In the genomic region with DNA sequence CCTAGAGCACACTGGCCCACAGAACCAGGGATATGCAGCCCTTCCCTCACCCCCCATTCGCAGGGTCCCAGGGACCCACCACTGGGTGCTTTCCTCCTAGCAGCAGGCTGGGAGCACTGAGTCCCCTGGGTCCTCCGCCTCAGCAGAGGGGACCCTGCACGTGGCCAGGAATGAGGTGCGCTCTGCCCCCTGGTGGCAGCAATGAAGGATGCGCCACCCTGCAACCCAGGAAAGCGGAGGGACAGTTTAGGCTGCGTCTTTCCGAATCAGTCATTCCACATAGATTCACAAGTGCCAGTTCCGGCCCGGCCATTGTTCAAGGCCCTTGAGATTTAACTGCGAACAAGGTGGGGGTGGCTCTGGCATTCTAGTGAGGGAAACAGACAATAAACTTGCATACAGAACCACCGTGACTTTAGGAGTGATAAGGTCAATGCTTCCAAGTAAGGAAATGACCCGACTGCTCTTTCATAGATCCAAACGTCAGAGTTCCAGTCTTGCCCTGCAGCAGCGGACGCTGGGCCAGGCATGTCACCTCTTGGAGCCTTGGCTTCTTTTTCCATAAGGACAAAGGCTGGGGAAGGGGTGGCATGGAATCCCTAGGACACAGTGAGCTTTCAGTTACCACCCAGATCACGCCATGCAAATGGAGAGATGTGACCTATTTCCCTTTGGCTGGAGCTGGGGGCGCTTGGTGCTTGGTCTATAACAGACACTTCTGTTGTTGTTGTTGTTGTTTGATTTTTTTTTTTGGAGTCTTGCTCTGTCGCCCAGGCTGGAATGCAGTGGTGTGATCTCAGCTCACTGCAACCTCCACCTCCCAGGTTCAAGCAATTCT, we compare ENCODE assay signal across 8 cellular contexts. TPM values are rescaled to one million over a fixed set of nuclear protein-coding genes. Genes with fewer than 3 reads are reported as not detected.
DNase-seq lines count a peak whose midpoint lies in the region; ATAC-seq and TF ChIP-seq lines count a peak whose summit lies in the region.

No MANE protein-coding gene starts in this region.

- H3K36me3 Mint-ChIP-seq in natural killer cell: no peaks in the 10 kb centered on the region
- no peaks in the 10 kb centered on the region for H3K36me3 Mint-ChIP-seq in stimulated activated naive B cell treated with anti-CD40 and anti-IgM and Interleukin-4, amounts not matched to agents 10 μg/mL and 1 μg/mL and 100 μg/mL, for 72 hours

- H3K4me3 Mint-ChIP-seq in natural killer cell: peak overlapping the region; percentile 74
- peak overlapping the region in 1 of 2 donors; percentile 46 for H3K4me3 Mint-ChIP-seq in stimulated activated naive B cell treated with anti-CD40 and anti-IgM and Interleukin-4, amounts not matched to agents 10 μg/mL and 1 μg/mL and 100 μg/mL, for 72 hours

- H3K27ac Mint-ChIP-seq in natural killer cell: peak overlapping the region; percentile 19 to 74
- H3K27ac Mint-ChIP-seq in stimulated activated naive B cell treated with anti-CD40 and anti-IgM and Interleukin-4, amounts not matched to agents 10 μg/mL and 1 μg/mL and 100 μg/mL, for 72 hours: peak overlapping the region; percentile 60

- H3K4me3 ChIP-seq in HUES64 (ENCODE audit: low read length): peak overlapping the region; percentile 34; the same call in 1 of the 2 replicates
- H3K4me3 ChIP-seq in esophagus squamous epithelium: peak overlapping the region in 1 of 4 donors; percentile 43

- H3K27me3 Mint-ChIP-seq in natural killer cell (ENCODE audit: low read depth in 2 of 2): peaks cover 8 to 9% of the 10 kb centered on the region in 2 donors
- no peaks in the 10 kb centered on the region for H3K27me3 Mint-ChIP-seq in stimulated activated naive B cell treated with anti-CD40 and anti-IgM and Interleukin-4, amounts not matched to agents 10 μg/mL and 1 μg/mL and 100 μg/mL, for 72 hours

- DNase-seq in OCI-M1 (lab: John Stamatoyannopoulos, UW) (peak; percentile 87), esophagus squamous epithelium (lab: John Stamatoyannopoulos, UW) (no peak), natural killer cell (peak; percentile 79)
- peak; percentile 85 for DNase-seq in activated T-cell treated with anti-CD3 and anti-CD28 coated beads, Interleukin-2, amount 50 U/mL, for 1 hour
- DNase-seq in stimulated activated naive B cell treated with anti-CD40 and anti-IgM and Interleukin-4, amounts not matched to agents 10 μg/mL and 1 μg/mL and 100 μg/mL, for 72 hours: peak; percentile 80

- H3K4me1 ChIP-seq in HUES64 (ENCODE audit: insufficient read depth, low read length) (peaks cover 13% of the 10 kb centered on the region), esophagus squamous epithelium (peaks cover 24 to 53% (median 29%) of the 10 kb centered on the region in 3 donors)

- no peak for TF ChIP-seq POLR2A in esophagus squamous epithelium (IDR thresholded peaks at IDR 0.05)

- peak; percentile 94 for TF ChIP-seq CTCF in GM12873 (IDR thresholded peaks at IDR 0.05; ENCODE audit: insufficient read depth, low read depth, low read length, missing control alignments)
- peak; percentile 90 to 98 (median 96) for TF ChIP-seq CTCF in esophagus squamous epithelium (IDR thresholded peaks at IDR 0.05)
- TF ChIP-seq CTCF in natural killer cell (IDR thresholded peaks at IDR 0.05): peak; percentile 96

- H3K4me1 Mint-ChIP-seq in natural killer cell: peaks cover 19 to 36% of the 10 kb centered on the region in 2 donors
- peaks cover 22 to 26% of the 10 kb centered on the region in 2 donors for H3K4me1 Mint-ChIP-seq in stimulated activated naive B cell treated with anti-CD40 and anti-IgM and Interleukin-4, amounts not matched to agents 10 μg/mL and 1 μg/mL and 100 μg/mL, for 72 hours

- intact Hi-C loops in esophagus squamous epithelium (cut with DNase I) (no loop called here), natural killer cell (cut with micrococcal nuclease) (loop anchor here (1.0 kb wide), 3 partner anchors 8 to 106 kb away; partner anchors contain the start of gene RIN1)

- H3K27ac ChIP-seq in HUES64 (ENCODE audit: low read depth, low read length): peak overlapping the region; percentile 71; the same call in 1 of the 2 replicates
- H3K27ac ChIP-seq in esophagus squamous epithelium: peak overlapping the region in 3 of 4 donors; percentile 17 to 88 (median 29)

- H3K27me3 ChIP-seq in HUES64 (ENCODE audit: insufficient read depth, low read length) (no peaks in the 10 kb centered on the region), esophagus squamous epithelium (no peaks in the 10 kb centered on the region)

- H3K36me3 ChIP-seq in HUES64 (ENCODE audit: insufficient read depth, low read length) (no peaks in the 10 kb centered on the region; the same call in 1 of the 2 replicates), esophagus squamous epithelium (peaks cover 10 to 28% (median 16%) of the 10 kb centered on the region in 3 donors)

- H3K9me3 Mint-ChIP-seq in natural killer cell: no peaks in the 10 kb centered on the region
- H3K9me3 Mint-ChIP-seq in stimulated activated naive B cell treated with anti-CD40 and anti-IgM and Interleukin-4, amounts not matched to agents 10 μg/mL and 1 μg/mL and 100 μg/mL, for 72 hours: no peaks in the 10 kb centered on the region

- peak overlapping the region; percentile 46; the same call in 1 of the 2 replicates for H3K9ac ChIP-seq in HUES64 (ENCODE audit: low read depth, low read length)

- H3K9me3 ChIP-seq in HUES64 (ENCODE audit: insufficient read depth, low read depth, low read length) (no peaks in the 10 kb centered on the region), esophagus squamous epithelium (no peaks in the 10 kb centered on the region)

- WGBS in HUES64: 15% methylated on average over 19 of the region's 19 CpGs
- WGBS in esophagus squamous epithelium, 2 donors: 14% methylated on average over 11 to 15 of the region's 19 CpGs

- ATAC-seq in natural killer cell (peak; percentile 69 to 82 (median 75)), GM19395 (IDR thresholded peaks at IDR 0.05; ENCODE audit: unreplicated experiment) (no peak)
- ATAC-seq in stimulated activated naive B cell treated with anti-CD40 and anti-IgM and Interleukin-4, amounts not matched to agents 10 μg/mL and 1 μg/mL and 100 μg/mL, for 72 hours (replicated peaks): peak; percentile 91 to 94

RNA-seq across cellular contexts. Expression of gene RIN1, which starts 7.7 kb away (rescaled TPM):
- polyA plus RNA-seq in HUES64 (2013, experiment 1 of 2): 2.5 TPM
- 3.3 TPM for polyA plus RNA-seq in HUES64 (2013, experiment 2 of 2)
- total RNA-seq in esophagus squamous epithelium: 10 to 100 TPM; 22.3 to 37.2 (median 27.6) TPM
- total RNA-seq in natural killer cell: 1 to 10 TPM; 1.3 to 7.9 (median 2.5) TPM

RNA-seq across cellular contexts. Expression of gene CD248, which starts 11.7 kb away (rescaled TPM):
- 2.0 TPM for polyA plus RNA-seq in HUES64 (2013, experiment 1 of 2)
- 2.9 TPM for polyA plus RNA-seq in HUES64 (2013, experiment 2 of 2)
- 10 to 100 TPM in 1 of 4 donors, 1 to 10 TPM in 3; 1.9 to 13.2 (median 6.1) TPM for total RNA-seq in esophagus squamous epithelium
- total RNA-seq in natural killer cell: under 1 TPM; 0.23 to 0.40 (median 0.32) TPM

RNA-seq across cellular contexts. Expression of gene BRMS1, which starts 16.4 kb away (rescaled TPM):
- 39.2 TPM for polyA plus RNA-seq in HUES64 (2013, experiment 1 of 2)
- 33.9 TPM for polyA plus RNA-seq in HUES64 (2013, experiment 2 of 2)
- total RNA-seq in esophagus squamous epithelium (10 to 100 TPM; 43.8 to 65.5 (median 56.8) TPM), natural killer cell (10 to 100 TPM; 48.1 to 55.6 (median 48.2) TPM)

RNA-seq across cellular contexts. Expression of gene B4GAT1, which starts 18.9 kb away (rescaled TPM):
- 20.8 TPM for polyA plus RNA-seq in HUES64 (2013, experiment 1 of 2)
- polyA plus RNA-seq in HUES64 (2013, experiment 2 of 2): 24.3 TPM
- total RNA-seq in esophagus squamous epithelium (10 to 100 TPM in 2 of 4 donors, 1 to 10 TPM in 2; 6.8 to 24.0 (median 11.3) TPM), natural killer cell (1 to 10 TPM; 2.0 to 4.2 (median 2.5) TPM)

RNA-seq across cellular contexts. Expression of gene TMEM151A, which starts 36.8 kb away (rescaled TPM):
- 0.80 TPM for polyA plus RNA-seq in HUES64 (2013, experiment 1 of 2)
- polyA plus RNA-seq in HUES64 (2013, experiment 2 of 2): 0.51 TPM
- total RNA-seq in esophagus squamous epithelium (not detected), natural killer cell (not detected)
